19 cellular contexts compared by ENCODE assay signal in genomic region chr1:26125382-26125781, GRCh38. TPM values are rescaled to one million over a fixed set of nuclear protein-coding genes. Genes with fewer than 3 reads are reported as not detected.
DNase-seq lines count a peak whose midpoint lies in the region; ATAC-seq and TF ChIP-seq lines count a peak whose summit lies in the region.
"Had no signal": no experiment of that assay in that cellular context is flagged by ENCODE, and none has a peak within 500 bp of the region (broad histone marks: within the 10 kb centered on the region; RNA-seq: fewer than 3 reads in every experiment).

No MANE protein-coding gene starts in this region.

- H3K27me3 Mint-ChIP-seq in CD4-positive, alpha-beta T cell, result no peaks in the 10 kb centered on the region
- peaks cover 2% of the 10 kb centered on the region for H3K27me3 Mint-ChIP-seq in activated CD8-positive, alpha-beta T cell treated with anti-CD3 and anti-CD28 coated beads for 36 hours
- H3K27me3 Mint-ChIP-seq in naive thymus-derived CD4-positive, alpha-beta T cell, result peaks cover 0 to 13% (median 0%) of the 10 kb centered on the region in 5 donors

- peaks cover 19 to 24% of the 10 kb centered on the region in 2 donors for H3K4me1 ChIP-seq in naive thymus-derived CD4-positive, alpha-beta T cell (ENCODE audit: control insufficient read depth in 2 of 2, insufficient read depth in 2 of 2, low read length in 2 of 2)

- intact Hi-C loops in CD4-positive, alpha-beta T cell (cut with DNase I, micrococcal nuclease), result loop anchor here in 1 of 2 experiments (1.0 kb wide), 1 partner anchor 13 kb away; no protein-coding TSS in a partner anchor
- intact Hi-C loops in activated CD8-positive, alpha-beta T cell treated with anti-CD3 and anti-CD28 coated beads for 36 hours (cut with micrococcal nuclease), result no loop called here
- intact Hi-C loops in naive thymus-derived CD4-positive, alpha-beta T cell (cut with micrococcal nuclease), result loop anchor here in 1 of 2 donors (5.0 to 10.0 kb wide), 3 partner anchors 162 to 881 kb away; partner anchors contain the start of genes ARID1A and RSRP1
- intact Hi-C loops in Right ventricle myocardium inferior (cut with DNase I), result no loop called here

- peak overlapping the region; percentile 86 for H3K27ac Mint-ChIP-seq in CD4-positive, alpha-beta T cell
- H3K27ac Mint-ChIP-seq in activated CD8-positive, alpha-beta T cell treated with anti-CD3 and anti-CD28 coated beads for 36 hours, result peak overlapping the region; percentile 22
- H3K27ac Mint-ChIP-seq in naive thymus-derived CD4-positive, alpha-beta T cell, result peak overlapping the region; percentile 66 to 98 (median 88)

- POLR2A ChIA-PET in CD4-positive, alpha-beta T cell (lab: Charles Lee), result interaction anchor here (0.7 to 3.2 kb wide), 8 partner anchors 13 to 306 kb away, joined by 3 to 67 read pairs (median 14); partner anchors contain the start of genes DHDDS, PDIK1L and ZNF593
- POLR2A ChIA-PET in activated CD8-positive, alpha-beta T cell treated with anti-CD3 and anti-CD28 coated beads for 36 hours (lab: Charles Lee), result interaction anchor here (1.6 to 2.7 kb wide), 2 partner anchors 13 to 154 kb away, joined by 3 to 23 read pairs; partner anchors contain the start of gene PDIK1L
- POLR2A ChIA-PET in naive thymus-derived CD4-positive, alpha-beta T cell (lab: Charles Lee), result interaction anchor here (0.7 to 7.4 kb wide), 4 partner anchors 14 to 28 kb away, joined by 3 to 93 read pairs (median 10); partner anchors contain the start of gene PDIK1L

- CTCF ChIA-PET in CD4-positive, alpha-beta T cell (lab: Charles Lee), result interaction anchor here (1.3 to 7.7 kb wide), 3 partner anchors 20 to 230 kb away, joined by 4 to 41 read pairs (median 5); partner anchors contain the start of gene CEP85
- CTCF ChIA-PET in activated CD8-positive, alpha-beta T cell treated with anti-CD3 and anti-CD28 coated beads for 36 hours (lab: Charles Lee), result interaction anchor here (0.7 to 13.9 kb wide), 7 partner anchors 13 to 109 kb away, joined by 3 to 164 read pairs (median 5); partner anchors contain the start of genes CEP85 and ZNF593
- CTCF ChIA-PET in naive thymus-derived CD4-positive, alpha-beta T cell (lab: Charles Lee), result interaction anchor here (0.6 to 5.8 kb wide), 5 partner anchors 10 to 37 kb away, joined by 3 to 59 read pairs (median 7); no protein-coding TSS in a partner anchor

- DNase-seq in CD4-positive, alpha-beta T cell, result no peak
- no peak for DNase-seq in HL-60 (ENCODE audit: low read depth in 1 of 2, low spot score in 1 of 2)
- no peak for DNase-seq in activated CD8-positive, alpha-beta T cell treated with anti-CD3 and anti-CD28 coated beads for 36 hours
- DNase-seq in naive thymus-derived CD4-positive, alpha-beta T cell, result no peak
- no peak for DNase-seq in globus pallidus (ENCODE audit: low spot score)
- no peak for DNase-seq in Right ventricle myocardium inferior (ENCODE audit: missing footprints)
- DNase-seq: cortex of kidney, GM23248, head of caudate nucleus, Kasumi-1, NCI-H1694, NCI-H524, occipital lobe, Peyer's patch, right lobe of liver had no signal

- H3K4me1 Mint-ChIP-seq in CD4-positive, alpha-beta T cell (ENCODE audit: low read depth), result peaks cover 52% of the 10 kb centered on the region
- H3K4me1 Mint-ChIP-seq in activated CD8-positive, alpha-beta T cell treated with anti-CD3 and anti-CD28 coated beads for 36 hours (ENCODE audit: low read depth), result peaks cover 43% of the 10 kb centered on the region
- peaks cover 25 to 56% (median 52%) of the 10 kb centered on the region in 7 donors for H3K4me1 Mint-ChIP-seq in naive thymus-derived CD4-positive, alpha-beta T cell

- ATAC-seq in CD4-positive, alpha-beta T cell (ENCODE audit: poor library complexity), result no peak
- ATAC-seq in activated CD8-positive, alpha-beta T cell treated with anti-CD3 and anti-CD28 coated beads for 36 hours, result no peak
- ATAC-seq in naive thymus-derived CD4-positive, alpha-beta T cell, result no peak
- ATAC-seq in GM21390 (IDR thresholded peaks at IDR 0.05; ENCODE audit: unreplicated experiment), result no peak
- ATAC-seq in Right ventricle myocardium inferior, result no peak

- peaks cover 43% of the 10 kb centered on the region for H3K36me3 Mint-ChIP-seq in CD4-positive, alpha-beta T cell (ENCODE audit: low read depth)
- H3K36me3 Mint-ChIP-seq in activated CD8-positive, alpha-beta T cell treated with anti-CD3 and anti-CD28 coated beads for 36 hours (ENCODE audit: low read depth), result peaks cover 16% of the 10 kb centered on the region
- peaks cover 0 to 14% (median 8%) of the 10 kb centered on the region in 5 donors for H3K36me3 Mint-ChIP-seq in naive thymus-derived CD4-positive, alpha-beta T cell

- H3K9me3 Mint-ChIP-seq in CD4-positive, alpha-beta T cell, result no peaks in the 10 kb centered on the region
- H3K9me3 Mint-ChIP-seq in activated CD8-positive, alpha-beta T cell treated with anti-CD3 and anti-CD28 coated beads for 36 hours, result no peaks in the 10 kb centered on the region
- no peaks in the 10 kb centered on the region for H3K9me3 Mint-ChIP-seq in naive thymus-derived CD4-positive, alpha-beta T cell

- peaks cover 0 to 16% (median 7%) of the 10 kb centered on the region in 3 experiments for H3K36me3 ChIP-seq in naive thymus-derived CD4-positive, alpha-beta T cell (ENCODE audit: control insufficient read depth in 2 of 3, insufficient read depth in 3 of 3, low read length in 3 of 3)
- H3K36me3 ChIP-seq: Peyer's patch, right lobe of liver had no signal

- H3K4me3 Mint-ChIP-seq in CD4-positive, alpha-beta T cell, result no peak overlapping the region
- H3K4me3 Mint-ChIP-seq in activated CD8-positive, alpha-beta T cell treated with anti-CD3 and anti-CD28 coated beads for 36 hours, result peak overlapping the region; percentile 71
- H3K4me3 Mint-ChIP-seq in naive thymus-derived CD4-positive, alpha-beta T cell, result peak overlapping the region in 2 of 10 donors; percentile 64 to 91

- no peak overlapping the region for H3K27ac ChIP-seq in CD4-positive, alpha-beta T cell (ENCODE audit: low read depth, low read length)
- H3K27ac ChIP-seq in HL-60 (replicated peaks), result peak overlapping the region; percentile 90
- peak overlapping the region; percentile 57 for H3K27ac ChIP-seq in naive thymus-derived CD4-positive, alpha-beta T cell (ENCODE audit: low read depth, low read length)
- H3K27ac ChIP-seq: GM23248 had no signal

- H3K9me3 ChIP-seq in CD4-positive, alpha-beta T cell (ENCODE audit: control insufficient read depth, low read length), result no peaks in the 10 kb centered on the region
- H3K9me3 ChIP-seq in naive thymus-derived CD4-positive, alpha-beta T cell (ENCODE audit: control insufficient read depth in 2 of 3, low read length in 3 of 3), result no peaks in the 10 kb centered on the region
- H3K9me3 ChIP-seq: Peyer's patch, right lobe of liver had no signal

- no peaks in the 10 kb centered on the region for H3K27me3 ChIP-seq in CD4-positive, alpha-beta T cell (ENCODE audit: control insufficient read depth, insufficient read depth, low read length)
- no peaks in the 10 kb centered on the region for H3K27me3 ChIP-seq in HL-60 (ENCODE audit: insufficient read depth, poor library complexity, severe bottlenecking)
- no peaks in the 10 kb centered on the region for H3K27me3 ChIP-seq in naive thymus-derived CD4-positive, alpha-beta T cell (ENCODE audit: control insufficient read depth in 2 of 2, insufficient read depth in 2 of 2, low read length in 2 of 2)
- H3K27me3 ChIP-seq: Peyer's patch, right lobe of liver had no signal

- TF ChIP-seq CTCF in CD4-positive, alpha-beta T cell (IDR thresholded peaks at IDR 0.05), result no peak
- TF ChIP-seq CTCF in HL-60 (IDR thresholded peaks at IDR 0.05; ENCODE audit: insufficient read depth, low read length), result no peak
- no peak for TF ChIP-seq CTCF in activated CD8-positive, alpha-beta T cell treated with anti-CD3 and anti-CD28 coated beads for 36 hours (IDR thresholded peaks at IDR 0.05)

- H3K4me3 ChIP-seq in HL-60 (replicated peaks; ENCODE audit: insufficient read depth, low read length), result no peak overlapping the region
- H3K4me3 ChIP-seq in naive thymus-derived CD4-positive, alpha-beta T cell (ENCODE audit: low read length), result no peak overlapping the region
- H3K4me3 ChIP-seq: GM23248, Peyer's patch, right lobe of liver had no signal

RNA-seq across cellular contexts. Expression of gene PDIK1L, which starts 13.8 kb away (rescaled TPM):
- total RNA-seq in CD4-positive, alpha-beta T cell, result 1 to 10 TPM; 9.5 to 9.9 TPM
- total RNA-seq in activated CD8-positive, alpha-beta T cell treated with anti-CD3 and anti-CD28 coated beads for 36 hours, result 10 to 100 TPM; 11.7 to 13.4 TPM
- 10 to 100 TPM in 4 of 5 experiments, 1 to 10 TPM in 1; 9.1 to 29.6 (median 20.3) TPM for total RNA-seq in naive thymus-derived CD4-positive, alpha-beta T cell
- polyA plus RNA-seq in naive thymus-derived CD4-positive, alpha-beta T cell, result 1 to 10 TPM; 4.7 to 7.4 TPM
- 4.0 TPM for total RNA-seq in Right ventricle myocardium inferior

RNA-seq across cellular contexts. Expression of gene FAM110D, which starts 33.5 kb away (rescaled TPM):
- not detected for total RNA-seq in CD4-positive, alpha-beta T cell
- not detected for total RNA-seq in activated CD8-positive, alpha-beta T cell treated with anti-CD3 and anti-CD28 coated beads for 36 hours
- total RNA-seq in naive thymus-derived CD4-positive, alpha-beta T cell, result not detected
- polyA plus RNA-seq in naive thymus-derived CD4-positive, alpha-beta T cell, result not detected
- 4.0 TPM for total RNA-seq in Right ventricle myocardium inferior
- total RNA-seq: GM23248; T-helper 1 cell treated with Interleukin-12 subunit alpha and Interleukin-12 subunit beta and Interleukin-4 antibody, amounts not matched to agents 30 ng/mL and 1 ng/mL, for 36 hours had no signal
- polyA plus RNA-seq: GM23248, keratinocyte had no signal

RNA-seq across cellular contexts. Expression of gene C1orf232, which starts 43.4 kb away (rescaled TPM):
- not detected for total RNA-seq in CD4-positive, alpha-beta T cell
- total RNA-seq in activated CD8-positive, alpha-beta T cell treated with anti-CD3 and anti-CD28 coated beads for 36 hours, result not detected
- total RNA-seq in naive thymus-derived CD4-positive, alpha-beta T cell, result not detected
- not detected for polyA plus RNA-seq in naive thymus-derived CD4-positive, alpha-beta T cell
- total RNA-seq in Right ventricle myocardium inferior, result not detected
- total RNA-seq: GM23248; occipital lobe; Peyer's patch; right lobe of liver; T-helper 1 cell treated with Interleukin-12 subunit alpha and Interleukin-12 subunit beta and Interleukin-4 antibody, amounts not matched to agents 30 ng/mL and 1 ng/mL, for 36 hours; temporal lobe had no signal
- polyA plus RNA-seq: GM23248, keratinocyte had no signal

RNA-seq across cellular contexts. Expression of gene ZNF593, which starts 44.3 kb away (rescaled TPM):
- 1 to 10 TPM; 5.0 to 6.6 TPM for total RNA-seq in CD4-positive, alpha-beta T cell
- 10 to 100 TPM; 40.9 to 41.1 TPM for total RNA-seq in activated CD8-positive, alpha-beta T cell treated with anti-CD3 and anti-CD28 coated beads for 36 hours
- total RNA-seq in naive thymus-derived CD4-positive, alpha-beta T cell, result 10 to 100 TPM in 2 of 5 experiments, 1 to 10 TPM in 3; 7.8 to 36.3 (median 9.6) TPM
- 10 to 100 TPM; 22.2 to 25.3 TPM for polyA plus RNA-seq in naive thymus-derived CD4-positive, alpha-beta T cell
- total RNA-seq in Right ventricle myocardium inferior, result 14.9 TPM

RNA-seq across cellular contexts. Expression of gene ZNF593OS, which starts 46.2 kb away (rescaled TPM):
- total RNA-seq in CD4-positive, alpha-beta T cell, result not detected
- not detected for total RNA-seq in activated CD8-positive, alpha-beta T cell treated with anti-CD3 and anti-CD28 coated beads for 36 hours
- not detected for total RNA-seq in naive thymus-derived CD4-positive, alpha-beta T cell
- polyA plus RNA-seq in naive thymus-derived CD4-positive, alpha-beta T cell, result under 1 TPM in 1 of 2 donors, not detected in 1; 0.97 TPM
- not detected for total RNA-seq in Right ventricle myocardium inferior
- total RNA-seq: GM23248; occipital lobe; Peyer's patch; right lobe of liver; T-helper 1 cell treated with Interleukin-12 subunit alpha and Interleukin-12 subunit beta and Interleukin-4 antibody, amounts not matched to agents 30 ng/mL and 1 ng/mL, for 36 hours; temporal lobe had no signal
- polyA plus RNA-seq: keratinocyte had no signal

Comparison
In these comparisons a context has a peak if more than half of its experiments do, and no peak if none do; other contexts are left out.
1. H3K27ac Mint-ChIP-seq: peak in every context shown above with its lines; median percentile 88 in naive thymus-derived CD4-positive, alpha-beta T cell; 86 in CD4-positive, alpha-beta T cell; 22 in activated CD8-positive, alpha-beta T cell treated with anti-CD3 and anti-CD28 coated beads for 36 hours.